ENCODE assay signal across 31 cellular contexts in the genomic region with DNA sequence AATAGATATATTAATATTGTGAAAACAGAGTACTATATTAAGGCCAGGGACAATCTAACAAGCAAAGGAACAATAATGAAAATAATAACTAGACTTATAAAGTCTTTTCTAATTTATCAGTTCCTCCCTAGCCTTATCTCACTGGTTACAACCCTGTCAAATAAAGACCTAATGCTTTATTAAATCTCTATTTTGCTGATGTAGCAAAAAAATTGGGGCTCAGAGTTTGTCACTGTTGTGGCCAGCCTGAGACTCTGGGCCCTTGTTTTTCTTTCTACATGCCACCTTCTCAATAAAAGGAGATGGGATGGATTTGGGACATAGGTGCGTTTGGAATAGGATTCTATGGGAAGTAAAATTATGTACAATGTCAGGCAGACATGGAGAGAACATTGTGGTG.
"Had no signal": no experiment of that assay in that cellular context is flagged by ENCODE, and none has a peak within 500 bp of the region (broad histone marks: within the 10 kb centered on the region; RNA-seq: fewer than 3 reads in every experiment).

No MANE protein-coding gene starts in this region.

- H3K27ac ChIP-seq: neural progenitor cell, ovary, parathyroid adenoma, psoas muscle, spleen, suprapubic skin, testis, tibial artery, transverse colon, upper lobe of right lung, uterus had no signal

- H3K36me3 ChIP-seq: neural progenitor cell, ovary, spleen, suprapubic skin, tibial artery, transverse colon, upper lobe of right lung, uterus had no signal

- ATAC-seq: naive thymus-derived CD4-positive, alpha-beta T cell; natural killer cell; psoas muscle; right cardiac atrium; sciatic nerve; stimulated activated memory B cell treated with anti-CD40 and anti-IgM and Interleukin-4, amounts not matched to agents 10 μg/mL and 1 μg/mL and 100 μg/mL, for 72 hours; stimulated activated naive CD8-positive, alpha-beta T cell treated with anti-CD3 and anti-CD28 coated beads, Interleukin-15, amount 100 ng/mL, for 72 hours; stimulated activated naive CD8-positive, alpha-beta T cell treated with anti-CD3 and anti-CD28 coated beads, Interleukin-15, Interleukin-2, amounts not matched to agents 100 U/mL and 50 U/mL, for 24 hours; upper lobe of right lung had no signal

- H3K4me1 Mint-ChIP-seq: naive thymus-derived CD4-positive, alpha-beta T cell; natural killer cell; nephron; neural progenitor cell; stimulated activated memory B cell treated with anti-CD40 and anti-IgM and Interleukin-4, amounts not matched to agents 10 μg/mL and 1 μg/mL and 100 μg/mL, for 72 hours; stimulated activated naive CD8-positive, alpha-beta T cell treated with anti-CD3 and anti-CD28 coated beads, Interleukin-15, amount 100 ng/mL, for 72 hours had no signal

- H3K79me2 ChIP-seq: parathyroid adenoma had no signal

- H3K27me3 ChIP-seq: neural progenitor cell, ovary, spleen, suprapubic skin, testis, tibial artery, transverse colon, upper lobe of right lung, uterus had no signal

- H3K36me3 Mint-ChIP-seq: natural killer cell; stimulated activated memory B cell treated with anti-CD40 and anti-IgM and Interleukin-4, amounts not matched to agents 10 μg/mL and 1 μg/mL and 100 μg/mL, for 72 hours; type B pancreatic cell had no signal

- H3K9me3 ChIP-seq: ovary, psoas muscle, testis, transverse colon, upper lobe of right lung, uterus had no signal

- H2AFZ ChIP-seq: parathyroid adenoma had no signal

- H3K4me3 Mint-ChIP-seq: naive thymus-derived CD4-positive, alpha-beta T cell; natural killer cell; nephron; neural progenitor cell; stimulated activated memory B cell treated with anti-CD40 and anti-IgM and Interleukin-4, amounts not matched to agents 10 μg/mL and 1 μg/mL and 100 μg/mL, for 72 hours; stimulated activated naive CD8-positive, alpha-beta T cell treated with anti-CD3 and anti-CD28 coated beads, Interleukin-15, amount 100 ng/mL, for 72 hours; type B pancreatic cell had no signal

- H3K4me3 ChIP-seq: neural progenitor cell, ovary, psoas muscle, spleen, suprapubic skin, testis, tibial artery, transverse colon, upper lobe of right lung, uterus had no signal

- H3K4me2 ChIP-seq: neural progenitor cell had no signal

- H3K9ac ChIP-seq: neural progenitor cell, parathyroid adenoma had no signal

- H3K27me3 Mint-ChIP-seq: naive thymus-derived CD4-positive, alpha-beta T cell; progenitor cell of endocrine pancreas; stimulated activated memory B cell treated with anti-CD40 and anti-IgM and Interleukin-4, amounts not matched to agents 10 μg/mL and 1 μg/mL and 100 μg/mL, for 72 hours; stimulated activated naive CD8-positive, alpha-beta T cell treated with anti-CD3 and anti-CD28 coated beads, Interleukin-15, amount 100 ng/mL, for 72 hours had no signal

- H3K4me1 ChIP-seq: neural progenitor cell, parathyroid adenoma, psoas muscle, spleen, suprapubic skin, testis, tibial artery, transverse colon, upper lobe of right lung, uterus had no signal

- H3K27ac Mint-ChIP-seq: naive thymus-derived CD4-positive, alpha-beta T cell; natural killer cell; nephron; progenitor cell of endocrine pancreas; stimulated activated memory B cell treated with anti-CD40 and anti-IgM and Interleukin-4, amounts not matched to agents 10 μg/mL and 1 μg/mL and 100 μg/mL, for 72 hours; stimulated activated naive CD8-positive, alpha-beta T cell treated with anti-CD3 and anti-CD28 coated beads, Interleukin-15, amount 100 ng/mL, for 72 hours; type B pancreatic cell had no signal

- FAIRE-seq: small intestine had no signal

- DNase-seq: naive thymus-derived CD4-positive, alpha-beta T cell; natural killer cell; occipital lobe; ovary; posterior cingulate gyrus; psoas muscle; right cardiac atrium; small intestine; spleen; stimulated activated CD4-positive, alpha-beta T cell treated with anti-CD3 and anti-CD28 coated beads, Interleukin-12 subunit alpha, Interleukin-12 subunit beta, amount 100 ng/mL, for 4 hours; stimulated activated CD4-positive, alpha-beta T cell treated with anti-CD3 and anti-CD28 coated beads, Interleukin-1b, Interleukin-23, amount 100 ng/mL, for 48 hours; stimulated activated CD4-positive, alpha-beta T cell treated with anti-CD3 and anti-CD28 coated beads, Interleukin-4, amount 100 ng/mL, for 1 hour; stimulated activated CD4-positive, alpha-beta T cell treated with anti-CD3 and anti-CD28 coated beads, Interleukin-4, amount 100 ng/mL, for 4 hours; stimulated activated CD8-positive, alpha-beta memory T cell treated with anti-CD3 and anti-CD28 coated beads, Interleukin-4, amount 100 ng/mL, for 48 hours; stimulated activated naive CD4-positive, alpha-beta T cell; stimulated activated naive CD8-positive, alpha-beta T cell treated with anti-CD3 and anti-CD28 coated beads, Interleukin-15, amount 100 ng/mL, for 72 hours; stimulated activated naive CD8-positive, alpha-beta T cell treated with anti-CD3 and anti-CD28 coated beads, Interleukin-15, Interleukin-2, amounts not matched to agents 100 U/mL and 50 U/mL, for 24 hours; substantia nigra; testis; tibial artery; transverse colon; upper lobe of right lung; uterus had no signal
